8 cellular contexts compared by ENCODE assay signal in genomic region chr4:151409470-151410313, GRCh38. TPM values are rescaled to one million over a fixed set of nuclear protein-coding genes. Genes with fewer than 3 reads are reported as not detected.
DNase-seq lines count a peak whose midpoint lies in the region; ATAC-seq and TF ChIP-seq lines count a peak whose summit lies in the region.

No MANE protein-coding gene starts in this region.

- peak overlapping the region; percentile 83 for H3K4me3 ChIP-seq in RWPE2 (ENCODE audit: severe bottlenecking)
- peak overlapping the region; percentile 53 to 72 (median 71) for H3K4me3 ChIP-seq in right lobe of liver
- peak overlapping the region; percentile 47 for H3K4me3 ChIP-seq in thymus (ENCODE audit: low read length)

- 7% methylated on average over 22 of the region's 27 CpGs for WGBS in right lobe of liver (ENCODE audit: insufficient coverage, low coverage, low lambda C conversion rate, missing lambda C conversion rate)
- 18% methylated on average over 27 of the region's 27 CpGs for WGBS in thymus

- H3K4me1 ChIP-seq in RWPE2 (ENCODE audit: insufficient read depth, poor library complexity, severe bottlenecking) (peaks cover 16% of the 10 kb centered on the region), right lobe of liver (no peaks in the 10 kb centered on the region), thymus (ENCODE audit: control insufficient read depth, insufficient read depth, low read length) (peaks cover 17% of the 10 kb centered on the region)

- H3K27ac ChIP-seq in RWPE2 (ENCODE audit: poor library complexity, severe bottlenecking) (peak overlapping the region; percentile 80), right lobe of liver (peak overlapping the region; percentile 55 to 68 (median 57)), thymus (ENCODE audit: low read depth) (peak overlapping the region; percentile 86)

- H3K27me3 ChIP-seq in RWPE2 (ENCODE audit: insufficient read depth, poor library complexity, severe bottlenecking), result no peaks in the 10 kb centered on the region
- H3K27me3 ChIP-seq in right lobe of liver, result no peaks in the 10 kb centered on the region
- H3K27me3 ChIP-seq in thymus (ENCODE audit: control insufficient read depth, insufficient read depth), result peaks cover 16% of the 10 kb centered on the region

- H3K36me3 ChIP-seq in RWPE2 (ENCODE audit: low read depth) (no peaks in the 10 kb centered on the region), right lobe of liver (no peaks in the 10 kb centered on the region), thymus (ENCODE audit: control insufficient read depth, insufficient read depth) (no peaks in the 10 kb centered on the region)

- TF ChIP-seq POLR2A in right lobe of liver (IDR thresholded peaks at IDR 0.05), result no peak
- no peak for TF ChIP-seq POLR2A in GM18505 (IDR thresholded peaks at IDR 0.05; ENCODE audit: borderline replicate concordance, extremely low read depth, insufficient read depth, insufficient read length)

- TF ChIP-seq CTCF in RWPE2 (IDR thresholded peaks at IDR 0.05; ENCODE audit: poor library complexity, severe bottlenecking) (no peak), right lobe of liver (IDR thresholded peaks at IDR 0.05) (no peak)

- ATAC-seq in RWPE2 (ENCODE audit: low read depth) (peak; percentile 48), right lobe of liver (peak; percentile 6 to 45 (median 34)), GM18909 (IDR thresholded peaks at IDR 0.05; ENCODE audit: poor library complexity, unreplicated experiment) (no peak), GM18505 (IDR thresholded peaks at IDR 0.05; ENCODE audit: unreplicated experiment) (no peak)

- intact Hi-C loops in right lobe of liver (cut with DNase I), result no loop called here

- DNase-seq in NCI-H1417 (lab: John Stamatoyannopoulos, UW) (peak; percentile 29 to 77 (median 68)), NCI-H1417 treated with DMSO at 0.1 percent for 48 hours (lab: John Stamatoyannopoulos, UW) (no peak), RWPE2 (ENCODE audit: low spot score) (peak; percentile 61), cerebellum (ENCODE audit: low spot score) (peak; percentile 60), right lobe of liver (peak; percentile 30 to 57 (median 55))

- no peaks in the 10 kb centered on the region for H3K9me3 ChIP-seq in RWPE2 (ENCODE audit: severe bottlenecking)
- no peaks in the 10 kb centered on the region for H3K9me3 ChIP-seq in right lobe of liver
- H3K9me3 ChIP-seq in thymus (ENCODE audit: control insufficient read depth), result no peaks in the 10 kb centered on the region

RNA-seq across cellular contexts. Expression of gene FHIP1A, which starts 0.7 kb away (rescaled TPM):
- total RNA-seq in cerebellum (1.9 TPM), right lobe of liver (1 to 10 TPM in 5 of 6 experiments, under 1 TPM in 1; 0.74 to 5.7 (median 3.2) TPM)
- polyA plus RNA-seq in thymus, result 0.62 TPM

Comparison
In these comparisons a context has a peak if more than half of its experiments do, and no peak if none do; other contexts are left out.
1. ATAC-seq: peak in RWPE2 (single experiment) and right lobe of liver (4 of 4); none in GM18909 (single experiment) and GM18505 (single experiment).
2. Peak in every context shown above with its lines, with median percentiles within 50 percentile points of each other: H3K27ac ChIP-seq and H3K4me3 ChIP-seq.